16 cellular contexts compared by ENCODE assay signal in genomic region chr3:131329774-131330173, GRCh38. TPM values are rescaled to one million over a fixed set of nuclear protein-coding genes. Genes with fewer than 3 reads are reported as not detected.
DNase-seq lines count a peak whose midpoint lies in the region; ATAC-seq and TF ChIP-seq lines count a peak whose summit lies in the region.
"Had no signal": no experiment of that assay in that cellular context is flagged by ENCODE, and none has a peak within 500 bp of the region (broad histone marks: within the 10 kb centered on the region; RNA-seq: fewer than 3 reads in every experiment).

No MANE protein-coding gene starts in this region.

- ATAC-seq in GM18505 (IDR thresholded peaks at IDR 0.05; ENCODE audit: unreplicated experiment) (peak; percentile 74), GM19455 (IDR thresholded peaks at IDR 0.05; ENCODE audit: unreplicated experiment) (peak; percentile 73), HG03457 (IDR thresholded peaks at IDR 0.05; ENCODE audit: unreplicated experiment) (peak; percentile 63), left colon (no peak)
- ATAC-seq: left lung had no signal

- intact Hi-C loops in left colon (cut with DNase I, micrococcal nuclease): no loop called here

- TF ChIP-seq POLR2A in GM18505 (IDR thresholded peaks at IDR 0.05; ENCODE audit: borderline replicate concordance, extremely low read depth, insufficient read depth, insufficient read length): no peak

- DNase-seq in germinal center (ENCODE audit: low spot score): peak; percentile 26
- DNase-seq in activated CD4-positive, alpha-beta T cell treated with anti-CD3 and anti-CD28 coated beads for 48 hours: no peak
- DNase-seq in hippocampal formation (lab: John Stamatoyannopoulos, UW): no peak
- DNase-seq in left colon: no peak
- DNase-seq: activated CD4-positive, alpha-beta T cell treated with anti-CD3 and anti-CD28 coated beads for 4 hours; activated naive CD4-positive, alpha-beta T cell treated with anti-CD3 and anti-CD28 coated beads for 36 hours; AML-193; foreskin melanocyte; left lung; NCI-H146; NCI-H2227 treated with DMSO at 0.1 percent for 48 hours; sigmoid colon; T-helper 9 cell had no signal

RNA-seq across cellular contexts. Expression of gene NUDT16, which starts 51.8 kb away (rescaled TPM):
- total RNA-seq in left colon: 10 to 100 TPM; 39.0 to 51.7 TPM
